Comparison of ENCODE assay signal across 8 cellular contexts in the genomic region with DNA sequence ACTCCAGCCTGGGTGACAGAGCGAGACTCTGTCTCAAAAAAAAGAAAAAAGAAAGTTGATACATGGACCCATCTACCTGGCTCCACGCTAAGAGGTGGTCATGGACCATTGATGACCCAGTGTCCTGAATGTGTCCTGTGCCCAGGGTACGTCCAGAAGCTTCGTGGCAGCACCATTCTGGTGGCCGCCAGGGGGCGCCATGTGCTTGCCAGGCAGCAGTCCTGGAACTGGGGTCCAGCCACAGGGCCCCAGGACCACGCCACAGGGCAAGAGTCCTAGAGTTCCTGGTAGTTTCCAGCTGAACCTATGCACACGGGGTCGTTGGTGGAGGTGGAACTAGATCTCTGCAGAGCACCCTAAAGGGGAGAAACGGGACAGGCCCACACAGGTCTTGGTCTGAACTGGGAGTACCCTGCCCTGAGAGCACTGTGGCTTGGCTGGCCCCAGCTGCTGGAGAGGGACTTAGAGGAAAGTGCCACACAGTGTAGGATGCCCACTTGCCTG. TPM values are rescaled to one million over a fixed set of nuclear protein-coding genes. Genes with fewer than 3 reads are reported as not detected.
DNase-seq lines count a peak whose midpoint lies in the region; ATAC-seq and TF ChIP-seq lines count a peak whose summit lies in the region.

No MANE protein-coding gene starts in this region.

- peak; percentile 81 for DNase-seq in NCI-H2227 (lab: John Stamatoyannopoulos, UW; ENCODE audit: unreplicated experiment)
- DNase-seq in NCI-H2227 treated with DMSO at 0.1 percent for 48 hours (lab: John Stamatoyannopoulos, UW), result no peak
- peak; percentile 90 for DNase-seq in Panc1 (ENCODE audit: low read depth, low spot score)
- peak; percentile 34 for DNase-seq in activated T-helper 1 cell treated with anti-CD3 and anti-CD28 coated beads, Interleukin-12 subunit alpha, Interleukin-12 subunit beta, Interleukin-2, Interleukin-4 antibody, amounts not matched to agents 30 ng/mL and 10 ng/mL and 1 ng/mL, durations not matched to agents 14 hours and 24 hours and 36 hours (ENCODE audit: low spot score)
- peak; percentile 55 for DNase-seq in fibroblast of villous mesenchyme (ENCODE audit: low read depth)
- peak; percentile 32 for DNase-seq in omental fat pad (ENCODE audit: low spot score)

- CTCF ChIA-PET in Panc1 (lab: Charles Lee), result interaction anchor here (0.5 to 2.6 kb wide), 29 partner anchors 9 to 801 kb away, joined by 3 to 34 read pairs (median 5); a partner anchor contains a TSS

- H3K4me3 Mint-ChIP-seq in activated T-helper 1 cell treated with anti-CD3 and anti-CD28 coated beads, Interleukin-12 subunit alpha, Interleukin-12 subunit beta, Interleukin-2, Interleukin-4 antibody, amounts not matched to agents 30 ng/mL and 10 ng/mL and 1 ng/mL, durations not matched to agents 14 hours and 24 hours and 36 hours, result no peak overlapping the region

- H3K36me3 Mint-ChIP-seq in activated T-helper 1 cell treated with anti-CD3 and anti-CD28 coated beads, Interleukin-12 subunit alpha, Interleukin-12 subunit beta, Interleukin-2, Interleukin-4 antibody, amounts not matched to agents 30 ng/mL and 10 ng/mL and 1 ng/mL, durations not matched to agents 14 hours and 24 hours and 36 hours (ENCODE audit: low read depth), result no peaks in the 10 kb centered on the region

- no peak overlapping the region for H3K27ac Mint-ChIP-seq in activated T-helper 1 cell treated with anti-CD3 and anti-CD28 coated beads, Interleukin-12 subunit alpha, Interleukin-12 subunit beta, Interleukin-2, Interleukin-4 antibody, amounts not matched to agents 30 ng/mL and 10 ng/mL and 1 ng/mL, durations not matched to agents 14 hours and 24 hours and 36 hours

- ATAC-seq in Panc1 (peak; percentile 91), omental fat pad (ENCODE audit: low FRiP score) (no peak), HG03342 (IDR thresholded peaks at IDR 0.05; ENCODE audit: unreplicated experiment) (no peak)

- H3K4me1 Mint-ChIP-seq in activated T-helper 1 cell treated with anti-CD3 and anti-CD28 coated beads, Interleukin-12 subunit alpha, Interleukin-12 subunit beta, Interleukin-2, Interleukin-4 antibody, amounts not matched to agents 30 ng/mL and 10 ng/mL and 1 ng/mL, durations not matched to agents 14 hours and 24 hours and 36 hours (ENCODE audit: low read depth), result no peaks in the 10 kb centered on the region

- in situ Hi-C loops in Panc1 (cut with HindIII; ENCODE audit: low pct_unique_long_range_greater_than_20kb, low sequenced_read_pairs), result no loop called here

- no peaks in the 10 kb centered on the region for H3K27me3 ChIP-seq in Panc1 (ENCODE audit: control insufficient read depth, insufficient read depth, low read length)

- no peak for TF ChIP-seq CTCF in Panc1 (IDR thresholded peaks at IDR 0.05)
- TF ChIP-seq CTCF in fibroblast of villous mesenchyme (IDR thresholded peaks at IDR 0.05; ENCODE audit: insufficient read depth, low read depth, low read length), result peak; percentile 86
- TF ChIP-seq CTCF in omental fat pad (IDR thresholded peaks at IDR 0.05), result peak in 1 of 3 donors; percentile 10

- intact Hi-C loops in Panc1 (cut with micrococcal nuclease; ENCODE audit: unreplicated experiment), result loop anchor here (5.0 to 10.0 kb wide), 4 partner anchors 135 to 1083 kb away; no protein-coding TSS in a partner anchor
- intact Hi-C loops in activated T-helper 1 cell treated with anti-CD3 and anti-CD28 coated beads, Interleukin-12 subunit alpha, Interleukin-12 subunit beta, Interleukin-2, Interleukin-4 antibody, amounts not matched to agents 30 ng/mL and 10 ng/mL and 1 ng/mL, durations not matched to agents 14 hours and 24 hours and 36 hours (cut with micrococcal nuclease), result loop anchor here (1.0 kb wide), 1 partner anchor 90 kb away; no protein-coding TSS in a partner anchor

- peaks cover 5% of the 10 kb centered on the region for H3K27me3 Mint-ChIP-seq in activated T-helper 1 cell treated with anti-CD3 and anti-CD28 coated beads, Interleukin-12 subunit alpha, Interleukin-12 subunit beta, Interleukin-2, Interleukin-4 antibody, amounts not matched to agents 30 ng/mL and 10 ng/mL and 1 ng/mL, durations not matched to agents 14 hours and 24 hours and 36 hours (ENCODE audit: insufficient read depth)

- H3K27ac ChIP-seq in Panc1 (ENCODE audit: low read length), result peak overlapping the region; percentile 4; the same call in 1 of the 2 replicates
- peak overlapping the region; percentile 99 for H3K27ac ChIP-seq in temporal lobe (ENCODE audit: low read depth, low read length)

- H3K4me3 ChIP-seq in Panc1 (ENCODE audit: low read depth in 2 of 2, low read length in 2 of 2) (no peak overlapping the region), fibroblast of villous mesenchyme (ENCODE audit: low read depth, low read length) (no peak overlapping the region)

- H3K4me1 ChIP-seq in Panc1 (ENCODE audit: control insufficient read depth, insufficient read depth, low read length), result no peaks in the 10 kb centered on the region

- POLR2A ChIA-PET in Panc1 (lab: Charles Lee), result no interaction called here

- BruUV-seq in Panc1 (replicated peaks; lab: Mats Ljungman, UMichigan), result no TSS peak

- no peaks in the 10 kb centered on the region; the same call in 1 of the 2 replicates for H3K9me3 ChIP-seq in Panc1 (ENCODE audit: control insufficient read depth, insufficient read depth, low read depth, low read length)

- H3K36me3 ChIP-seq in Panc1 (ENCODE audit: control insufficient read depth, insufficient read depth, low read length), result no peaks in the 10 kb centered on the region

- no peaks in the 10 kb centered on the region for H3K9me3 Mint-ChIP-seq in activated T-helper 1 cell treated with anti-CD3 and anti-CD28 coated beads, Interleukin-12 subunit alpha, Interleukin-12 subunit beta, Interleukin-2, Interleukin-4 antibody, amounts not matched to agents 30 ng/mL and 10 ng/mL and 1 ng/mL, durations not matched to agents 14 hours and 24 hours and 36 hours

RNA-seq across cellular contexts. Expression of a gene that starts 19.9 kb away (rescaled TPM):
- total RNA-seq in Panc1 (2021; ENCODE audit: unreplicated experiment), result 443 TPM
- polyA plus RNA-seq in Panc1 (2012; ENCODE audit: insufficient read length), result 429 TPM
- 0.12 and 0.54 TPM in 2 replicates for total RNA-seq in activated T-helper 1 cell treated with anti-CD3 and anti-CD28 coated beads, Interleukin-12 subunit alpha, Interleukin-12 subunit beta, Interleukin-2, Interleukin-4 antibody, amounts not matched to agents 30 ng/mL and 10 ng/mL and 1 ng/mL, durations not matched to agents 14 hours and 24 hours and 36 hours
- 2.9 and 4.7 TPM in 2 replicates for total RNA-seq in fibroblast of villous mesenchyme
- total RNA-seq in omental fat pad, result 10 to 100 TPM in 1 of 4 donors, 1 to 10 TPM in 3; 3.2 to 14.6 (median 7.6) TPM
- 8.9 TPM for total RNA-seq in temporal lobe

RNA-seq across cellular contexts. Expression of a gene that starts 31.9 kb away (rescaled TPM):
- total RNA-seq in Panc1 (2021; ENCODE audit: unreplicated experiment) (10.3 TPM), fibroblast of villous mesenchyme (not detected in 2 replicates), omental fat pad (not detected), temporal lobe (not detected)
- polyA plus RNA-seq in Panc1 (2012; ENCODE audit: insufficient read length), result 8.1 TPM
- 0.10 TPM in 1 of 2 replicates, not detected in the other for total RNA-seq in activated T-helper 1 cell treated with anti-CD3 and anti-CD28 coated beads, Interleukin-12 subunit alpha, Interleukin-12 subunit beta, Interleukin-2, Interleukin-4 antibody, amounts not matched to agents 30 ng/mL and 10 ng/mL and 1 ng/mL, durations not matched to agents 14 hours and 24 hours and 36 hours

Comparison
In these comparisons a context has a peak if more than half of its experiments do, and no peak if none do; other contexts are left out.
1. RNA of a gene that starts 19.9 kb away (total RNA-seq): 443 TPM in Panc1 (single experiment); 8.9 TPM in temporal lobe (single experiment), 3.2 to 14.6 TPM in omental fat pad, 2.9 to 4.7 TPM in fibroblast of villous mesenchyme and 0.12 to 0.54 TPM in activated T-helper 1 cell treated with anti-CD3 and anti-CD28 coated beads, Interleukin-12 subunit alpha, Interleukin-12 subunit beta, Interleukin-2, Interleukin-4 antibody, amounts not matched to agents 30 ng/mL and 10 ng/mL and 1 ng/mL, durations not matched to agents 14 hours and 24 hours and 36 hours; every median in the first group is over 10 times any median in the second.
2. RNA of a gene that starts 31.9 kb away (total RNA-seq): 10.3 TPM in Panc1 (single experiment); 0.10 TPM in activated T-helper 1 cell treated with anti-CD3 and anti-CD28 coated beads, Interleukin-12 subunit alpha, Interleukin-12 subunit beta, Interleukin-2, Interleukin-4 antibody, amounts not matched to agents 30 ng/mL and 10 ng/mL and 1 ng/mL, durations not matched to agents 14 hours and 24 hours and 36 hours, not detected in fibroblast of villous mesenchyme, not detected in omental fat pad and not detected in temporal lobe (single experiment); every median in the first group is over 10 times any median in the second.